In the genomic region with DNA sequence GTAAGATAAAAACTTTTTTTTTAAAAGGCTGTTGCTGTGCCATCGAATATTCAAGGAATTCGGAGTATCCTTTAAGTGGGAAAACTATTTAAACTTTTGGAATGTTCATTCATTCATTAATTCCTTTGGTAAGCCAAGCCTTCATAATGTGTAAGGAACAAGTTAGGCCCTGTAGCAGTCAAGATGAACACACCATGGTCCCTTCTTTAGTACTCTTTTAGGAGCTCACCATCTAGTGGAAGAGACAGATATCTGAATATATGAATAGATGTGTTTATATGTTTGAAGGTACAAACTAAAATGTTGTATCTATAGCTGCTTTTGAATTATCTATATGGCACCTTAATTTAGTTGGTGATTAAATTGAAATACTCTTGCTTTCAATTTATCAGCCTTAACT, we compare ENCODE assay signal across 17 cellular contexts. TPM values are rescaled to one million over a fixed set of nuclear protein-coding genes. Genes with fewer than 3 reads are reported as not detected.
A peak's percentile ranks its signal among the peaks of the same experiment; 100 is the strongest.
DNase-seq lines count a peak whose midpoint lies in the region; ATAC-seq, FAIRE-seq and TF ChIP-seq lines count a peak whose summit lies in the region.
"Had no signal": no experiment of that assay in that cellular context is flagged by ENCODE, and none has a peak within 500 bp of the region (broad histone marks: within the 10 kb centered on the region; RNA-seq: fewer than 3 reads in every experiment).

No MANE protein-coding gene starts in this region.

- FAIRE-seq in RCC 7860 (lab: Jason Lieb, UNC) = no peak
- FAIRE-seq: H54 had no signal

- H3K9me2 ChIP-seq in HCT116 (ENCODE audit: insufficient read depth) = no peaks in the 10 kb centered on the region

- no peak overlapping the region for H3K4me2 ChIP-seq in HCT116 (ENCODE audit: low read length)

- no peak overlapping the region for H3K4me3 ChIP-seq in AG09309 (ENCODE audit: control insufficient read depth, low read depth, low read length)
- H3K4me3 ChIP-seq in HCT116 (replicated peaks in 1 of 2; ENCODE audit: low read depth in 1 of 2, low read length in 2 of 2) = no peak overlapping the region
- H3K4me3 ChIP-seq: esophagus muscularis mucosa, prostate gland had no signal

- H3K79me2 ChIP-seq in HCT116 (ENCODE audit: insufficient read depth, low read length) = no peaks in the 10 kb centered on the region

- H3K27me3 ChIP-seq in HCT116 (ENCODE audit: insufficient read depth, low read length) = peaks cover 19% of the 10 kb centered on the region

- RAD21 ChIA-PET in HCT116 (lab: Charles Lee; ENCODE audit: low non-redundant PET in 1 of 2, low total read pairs in 2 of 2, uncharacterized antibody in 2 of 2, unreplicated experiment in 2 of 2) = no interaction called here

- intact Hi-C loops in HCT116 (cut with micrococcal nuclease) = no loop called here

- H3K36me3 ChIP-seq in HCT116 (ENCODE audit: control insufficient read depth in 1 of 2, insufficient read depth in 2 of 2, low read length in 2 of 2) = no peaks in the 10 kb centered on the region
- H3K36me3 ChIP-seq: esophagus muscularis mucosa, prostate gland had no signal

- no peaks in the 10 kb centered on the region; a peak in 1 of 4 replicates for H3K4me1 ChIP-seq in HCT116 (ENCODE audit: control insufficient read depth in 1 of 2, insufficient read depth in 2 of 2, low read length in 2 of 2)
- H3K4me1 ChIP-seq: prostate gland had no signal

- H4K20me1 ChIP-seq in HCT116 (ENCODE audit: insufficient read depth) = no peaks in the 10 kb centered on the region

- H3K27ac ChIP-seq in HCT116 (ENCODE audit: low read depth, low read length) = no peak overlapping the region
- H3K27ac ChIP-seq: esophagus muscularis mucosa, prostate gland had no signal

- DNase-seq in AG09309 (ENCODE audit: low read depth) = no peak
- no peak for DNase-seq in HCT116 (ENCODE audit: low read depth, low spot score)
- DNase-seq in SK-N-DZ (ENCODE audit: low spot score) = peak; percentile 58
- DNase-seq in foreskin melanocyte = peak; percentile 61
- no peak for DNase-seq in DMS53 treated with DMSO at 0.1 percent for 48 hours (lab: John Stamatoyannopoulos, UW; ENCODE audit: unreplicated experiment)
- no peak for DNase-seq in RCC 7860 (ENCODE audit: low spot score)
- DNase-seq: activated CD8-positive, alpha-beta T cell treated with anti-CD3 and anti-CD28 coated beads for 36 hours; caudate nucleus; NCI-H1417 treated with DMSO at 0.1 percent for 48 hours; NCI-H510A treated with DMSO at 0.1 percent for 48 hours; stimulated activated CD4-positive, alpha-beta T cell treated with anti-CD3 and anti-CD28 coated beads, Interleukin-4, amount 100 ng/mL, for 24 hours; stimulated activated naive CD4-positive, alpha-beta T cell treated with Interleukin-2 at 50 U/mL for 16 hours had no signal

- H3K9ac ChIP-seq in HCT116 (ENCODE audit: low read length) = no peak overlapping the region

- H3K9me3 ChIP-seq in HCT116 (ENCODE audit: control insufficient read depth in 1 of 2, insufficient read depth in 1 of 2, low read depth in 1 of 2, low read length in 2 of 2) = no peaks in the 10 kb centered on the region
- H3K9me3 ChIP-seq: esophagus muscularis mucosa, prostate gland had no signal

- TF ChIP-seq POLR2A in HCT116 (IDR thresholded peaks at IDR 0.05; ENCODE audit: borderline replicate concordance, extremely low read depth, insufficient read depth, insufficient read length) = no peak

- POLR2A ChIA-PET in HCT116 (lab: Charles Lee) = no interaction called here

- peak; percentile 17 for TF ChIP-seq CTCF in AG09309 (IDR thresholded peaks at IDR 0.05; ENCODE audit: control insufficient read depth, insufficient read depth, low read depth, low read length, missing control alignments)
- peak in 2 of 3 experiments; percentile 29 to 31; a peak in 2 of 6 replicates for TF ChIP-seq CTCF in HCT116 (IDR thresholded peaks at IDR 0.05 in 2 of 3, conservative IDR thresholded peaks at IDR 0.05 in 1 of 3; ENCODE audit: borderline replicate concordance in 1 of 3, insufficient read depth in 1 of 3, low read depth in 2 of 3, low read length in 2 of 3)

- no peak for ATAC-seq in HCT116
- ATAC-seq in GM18502 (IDR thresholded peaks at IDR 0.05; ENCODE audit: poor library complexity, unreplicated experiment) = no peak
- no peak for ATAC-seq in HG03342 (IDR thresholded peaks at IDR 0.05; ENCODE audit: unreplicated experiment)
- ATAC-seq: activated CD8-positive, alpha-beta T cell treated with anti-CD3 and anti-CD28 coated beads for 36 hours had no signal

- peak; percentile 50 for TF ChIP-seq RAD21 in HCT116 (IDR thresholded peaks at IDR 0.05; ENCODE audit: low read depth)

- no TSS peak for BruUV-seq in HCT116 (replicated peaks; lab: Mats Ljungman, UMichigan)

- CTCF ChIA-PET in HCT116 (lab: Charles Lee) = interaction anchor here (1.1 to 1.3 kb wide), 2 partner anchors 11 to 244 kb away, joined by 3 to 8 read pairs; no protein-coding TSS in a partner anchor

- H2AFZ ChIP-seq in HCT116 (ENCODE audit: low read depth, low read length, poor library complexity, severe bottlenecking) = no peak overlapping the region

TF ChIP-seq in HCT116, 20 proteins besides CTCF, POLR2A, EP300 and RAD21:
- TF ChIP-seq, protein P1, sequence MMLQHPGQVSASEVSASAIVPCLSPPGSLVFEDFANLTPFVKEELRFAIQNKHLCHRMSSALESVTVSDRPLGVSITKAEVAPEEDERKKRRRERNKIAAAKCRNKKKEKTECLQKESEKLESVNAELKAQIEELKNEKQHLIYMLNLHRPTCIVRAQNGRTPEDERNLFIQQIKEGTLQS (IDR thresholded peaks at IDR 0.05) = no peak
- TF ChIP-seq SP1 (IDR thresholded peaks at IDR 0.05; ENCODE audit: low read depth) = no peak
- TF ChIP-seq ZFX (IDR thresholded peaks at IDR 0.05) = no peak
- TF ChIP-seq SRF (IDR thresholded peaks at IDR 0.05; ENCODE audit: low read depth) = no peak
- TF ChIP-seq FOSL1 (IDR thresholded peaks at IDR 0.05; ENCODE audit: low read depth) = no peak
- no peak for TF ChIP-seq YY1 (IDR thresholded peaks at IDR 0.05; ENCODE audit: extremely low read depth, insufficient replicate concordance, low read depth, low read length)
- no peak for TF ChIP-seq JUND (IDR thresholded peaks at IDR 0.05)
- no peak for TF ChIP-seq EZH2 (IDR thresholded peaks at IDR 0.05)
- TF ChIP-seq CEBPB (IDR thresholded peaks at IDR 0.05; ENCODE audit: low read depth) = no peak
- no peak for TF ChIP-seq CBX3 (IDR thresholded peaks at IDR 0.05; ENCODE audit: low read depth)
- TF ChIP-seq, protein P2, sequence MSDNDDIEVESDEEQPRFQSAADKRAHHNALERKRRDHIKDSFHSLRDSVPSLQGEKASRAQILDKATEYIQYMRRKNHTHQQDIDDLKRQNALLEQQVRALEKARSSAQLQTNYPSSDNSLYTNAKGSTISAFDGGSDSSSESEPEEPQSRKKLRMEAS (IDR thresholded peaks at IDR 0.05) = no peak

RNA-seq across cellular contexts. Expression of a gene that starts 5.8 kb away (rescaled TPM):
- not detected for total RNA-seq in HCT116 (2021; ENCODE audit: unreplicated experiment)
- not detected in 2 replicates for polyA plus RNA-seq in HCT116 (2012)
- polyA plus RNA-seq in SK-N-DZ (2014; cell fraction: cytosol; rRNA removed) = not detected in 2 replicates
- polyA plus RNA-seq in SK-N-DZ (2014; cell fraction: nucleus; rRNA removed) = not detected in 2 replicates
- total RNA-seq: activated CD8-positive, alpha-beta T cell treated with anti-CD3 and anti-CD28 coated beads for 36 hours; esophagus muscularis mucosa had no signal

RNA-seq across cellular contexts. Expression of a gene that starts 15.7 kb away (rescaled TPM):
- 46.3 TPM for total RNA-seq in HCT116 (2021; ENCODE audit: unreplicated experiment)
- polyA plus RNA-seq in HCT116 (2012) = 44.5 and 51.2 TPM in 2 replicates
- 122 and 147 TPM in 2 replicates for polyA plus RNA-seq in SK-N-DZ (2014; cell fraction: cytosol; rRNA removed)
- 79.9 and 108 TPM in 2 replicates for polyA plus RNA-seq in SK-N-DZ (2014; cell fraction: nucleus; rRNA removed)

RNA-seq across cellular contexts. Expression of a gene that starts 55.8 kb away (rescaled TPM):
- total RNA-seq in HCT116 (2021; ENCODE audit: unreplicated experiment) = 36.2 TPM
- 33.1 and 35.2 TPM in 2 replicates for polyA plus RNA-seq in HCT116 (2012)
- polyA plus RNA-seq in SK-N-DZ (2014; cell fraction: cytosol; rRNA removed) = 73.7 and 78.2 TPM in 2 replicates
- polyA plus RNA-seq in SK-N-DZ (2014; cell fraction: nucleus; rRNA removed) = 38.1 and 43.3 TPM in 2 replicates

Comparison
In these comparisons a context has a peak if more than half of its experiments do, and no peak if none do; other contexts are left out.
1. DNase-seq: peak in SK-N-DZ (single experiment) and foreskin melanocyte (single experiment); none in AG09309 (single experiment), HCT116 (single experiment), DMS53 treated with DMSO at 0.1 percent for 48 hours (single experiment) and RCC 7860 (single experiment).